In the genomic region with DNA sequence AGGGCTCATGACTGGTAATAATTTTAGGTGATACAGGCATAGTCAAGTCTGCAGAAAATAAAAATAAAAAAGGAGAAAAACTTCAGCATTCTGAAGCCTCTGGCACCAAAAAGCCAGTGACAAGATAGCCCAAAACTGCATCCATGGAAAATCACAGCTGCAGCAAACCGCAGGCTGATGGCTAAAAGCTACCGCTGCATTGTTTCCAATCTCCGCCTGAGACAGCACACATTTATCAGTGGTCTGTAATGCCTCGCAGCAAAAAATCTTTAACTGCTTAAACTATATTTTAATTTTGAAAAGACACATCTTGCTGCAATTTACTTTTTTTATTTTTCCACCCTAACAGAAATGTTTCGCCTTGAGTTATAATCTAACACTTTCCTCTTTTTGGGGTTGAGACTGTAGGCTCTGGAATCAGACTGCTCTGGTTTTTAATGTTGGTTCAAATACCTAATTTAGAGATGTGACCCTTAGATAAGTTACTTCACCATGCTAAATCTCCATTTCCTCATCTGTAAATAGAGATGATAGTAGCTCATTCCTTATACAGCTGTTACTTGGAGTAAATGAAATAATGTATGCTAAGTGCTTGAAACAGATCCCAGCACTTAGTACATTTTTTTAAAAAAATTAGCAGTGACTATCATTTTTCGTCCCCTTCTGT, we compare ENCODE assay signal across 1 cellular context.
TF ChIP-seq lines count a peak whose summit lies in the region.

No MANE protein-coding gene starts in this region.

TF ChIP-seq in GM23338, 12 proteins besides CTCF, POLR2A, EP300 and RAD21 (continued from another document):
- TF ChIP-seq CREB1 (CRISPR knock-in tag; IDR thresholded peaks at IDR 0.05; ENCODE audit: low read depth) (no peak), POLR2AphosphoS5 (IDR thresholded peaks at IDR 0.05; ENCODE audit: low read depth) (no peak)
